Comparison of ENCODE assay signal across 1 cellular context in genomic region chrX:135170877-135171519, GRCh38.
A peak's percentile ranks its signal among the peaks of the same experiment; 100 is the strongest.
TF ChIP-seq lines count a peak whose summit lies in the region.

TSS of gene CT55 (minus strand) at chrX:135171398. CDS start at chrX:135171171, 227 bp downstream.

TF ChIP-seq in K562, 482 proteins besides CTCF, POLR2A, EP300 and RAD21 (continued from another document):
- TF ChIP-seq CTCFL (IDR thresholded peaks at IDR 0.05; ENCODE audit: borderline replicate concordance, insufficient read depth, low read depth, low read length, poor library complexity, severe bottlenecking): peak; percentile 92
- TF ChIP-seq, protein P1, sequence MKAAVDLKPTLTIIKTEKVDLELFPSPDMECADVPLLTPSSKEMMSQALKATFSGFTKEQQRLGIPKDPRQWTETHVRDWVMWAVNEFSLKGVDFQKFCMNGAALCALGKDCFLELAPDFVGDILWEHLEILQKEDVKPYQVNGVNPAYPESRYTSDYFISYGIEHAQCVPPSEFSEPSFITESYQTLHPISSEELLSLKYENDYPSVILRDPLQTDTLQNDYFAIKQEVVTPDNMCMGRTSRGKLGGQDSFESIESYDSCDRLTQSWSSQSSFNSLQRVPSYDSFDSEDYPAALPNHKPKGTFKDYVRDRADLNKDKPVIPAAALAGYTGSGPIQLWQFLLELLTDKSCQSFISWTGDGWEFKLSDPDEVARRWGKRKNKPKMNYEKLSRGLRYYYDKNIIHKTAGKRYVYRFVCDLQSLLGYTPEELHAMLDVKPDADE (conservative IDR thresholded peaks at IDR 0.05; ENCODE audit: control insufficient read depth, low read depth, low read length): 0 out of 2 replicates have a peak, but pooled peaks have one; percentile 42
- TF ChIP-seq, protein P2, sequence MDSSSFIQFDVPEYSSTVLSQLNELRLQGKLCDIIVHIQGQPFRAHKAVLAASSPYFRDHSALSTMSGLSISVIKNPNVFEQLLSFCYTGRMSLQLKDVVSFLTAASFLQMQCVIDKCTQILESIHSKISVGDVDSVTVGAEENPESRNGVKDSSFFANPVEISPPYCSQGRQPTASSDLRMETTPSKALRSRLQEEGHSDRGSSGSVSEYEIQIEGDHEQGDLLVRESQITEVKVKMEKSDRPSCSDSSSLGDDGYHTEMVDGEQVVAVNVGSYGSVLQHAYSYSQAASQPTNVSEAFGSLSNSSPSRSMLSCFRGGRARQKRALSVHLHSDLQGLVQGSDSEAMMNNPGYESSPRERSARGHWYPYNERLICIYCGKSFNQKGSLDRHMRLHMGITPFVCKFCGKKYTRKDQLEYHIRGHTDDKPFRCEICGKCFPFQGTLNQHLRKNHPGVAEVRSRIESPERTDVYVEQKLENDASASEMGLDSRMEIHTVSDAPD (CRISPR knock-in tag; IDR thresholded peaks at IDR 0.05): no peak
- no peak for TF ChIP-seq ZNF224 (CRISPR knock-in tag; IDR thresholded peaks at IDR 0.05)
- TF ChIP-seq EP400 (IDR thresholded peaks at IDR 0.05): peak; percentile 85
TF ChIP-seq in K562: peak in this region for 50.
